In genomic region chr12:86945685-86946196, GRCh38 we compare ENCODE assay signal across 29 cellular contexts.
"Had no signal": no experiment of that assay in that cellular context is flagged by ENCODE, and none has a peak within 500 bp of the region (broad histone marks: within the 10 kb centered on the region; RNA-seq: fewer than 3 reads in every experiment).

No MANE protein-coding gene starts in this region.

- H3K4me1 ChIP-seq: esophagus muscularis mucosa, foreskin keratinocyte, gastroesophageal sphincter, heart right ventricle, neural progenitor cell, prostate gland, right atrium auricular region, suprapubic skin, transverse colon, upper lobe of right lung, uterus had no signal

- FAIRE-seq: endothelial cell of umbilical vein had no signal

- H3K9ac ChIP-seq: neural progenitor cell had no signal

- H3K27ac ChIP-seq: esophagus muscularis mucosa, foreskin keratinocyte, gastroesophageal sphincter, heart right ventricle, neural progenitor cell, prostate gland, right atrium auricular region, suprapubic skin, transverse colon, upper lobe of right lung, uterus had no signal

- H3K36me3 ChIP-seq: esophagus muscularis mucosa, gastroesophageal sphincter, heart right ventricle, neural progenitor cell, prostate gland, right atrium auricular region, suprapubic skin, transverse colon, upper lobe of right lung, uterus had no signal

- H3K4me2 ChIP-seq: neural progenitor cell, smooth muscle cell had no signal

- H3K4me3 ChIP-seq: esophagus muscularis mucosa, gastroesophageal sphincter, heart right ventricle, lung, mucosa of descending colon, neural progenitor cell, prostate gland, right atrium auricular region, smooth muscle cell, suprapubic skin, transverse colon, upper lobe of right lung, uterus had no signal

- ATAC-seq: foreskin keratinocyte; gastroesophageal sphincter; heart right ventricle; left lobe of liver; mucosa of descending colon; natural killer cell treated with Interleukin-12 subunit alpha and Interleukin-12 subunit beta and Interleukin-15 and Interleukin-18, amount 100 ng/mL, for 72 hours; sciatic nerve; stimulated activated naive CD8-positive, alpha-beta T cell treated with anti-CD3 and anti-CD28 coated beads, Interleukin-15, amount 100 ng/mL, for 72 hours; upper lobe of right lung had no signal

- H3K27me3 ChIP-seq: esophagus muscularis mucosa, foreskin keratinocyte, gastroesophageal sphincter, heart right ventricle, neural progenitor cell, right atrium auricular region, suprapubic skin, transverse colon, upper lobe of right lung, uterus had no signal

- H2AFZ ChIP-seq: neural progenitor cell had no signal

- H3K9me3 ChIP-seq: esophagus muscularis mucosa, gastroesophageal sphincter, heart right ventricle, mucosa of descending colon, prostate gland, right atrium auricular region, suprapubic skin, transverse colon, upper lobe of right lung, uterus had no signal

- DNase-seq: dermis blood vessel endothelial cell; effector memory CD4-positive, alpha-beta T cell; foreskin keratinocyte; heart right ventricle; hippocampal formation; kidney; mucosa of descending colon; naive B cell; stimulated activated CD4-positive, alpha-beta T cell treated with anti-CD3 and anti-CD28 coated beads, Interleukin-12 subunit alpha, Interleukin-12 subunit beta, amount 100 ng/mL, for 4 hours; stimulated activated CD4-positive, alpha-beta T cell treated with anti-CD3 and anti-CD28 coated beads, Interleukin-1b, Interleukin-23, amount 100 ng/mL, for 48 hours; stimulated activated CD4-positive, alpha-beta T cell treated with anti-CD3 and anti-CD28 coated beads, Interleukin-4, amount 100 ng/mL, for 1 hour; stimulated activated CD8-positive, alpha-beta memory T cell treated with anti-CD3 and anti-CD28 coated beads, Interleukin-4, amount 100 ng/mL, for 48 hours; stimulated activated naive CD4-positive, alpha-beta T cell; stimulated activated naive CD8-positive, alpha-beta T cell treated with anti-CD3 and anti-CD28 coated beads, Interleukin-15, amount 100 ng/mL, for 72 hours; transverse colon; upper lobe of right lung; uterus had no signal
